Comparison of ENCODE assay signal across 12 cellular contexts in the genomic region with DNA sequence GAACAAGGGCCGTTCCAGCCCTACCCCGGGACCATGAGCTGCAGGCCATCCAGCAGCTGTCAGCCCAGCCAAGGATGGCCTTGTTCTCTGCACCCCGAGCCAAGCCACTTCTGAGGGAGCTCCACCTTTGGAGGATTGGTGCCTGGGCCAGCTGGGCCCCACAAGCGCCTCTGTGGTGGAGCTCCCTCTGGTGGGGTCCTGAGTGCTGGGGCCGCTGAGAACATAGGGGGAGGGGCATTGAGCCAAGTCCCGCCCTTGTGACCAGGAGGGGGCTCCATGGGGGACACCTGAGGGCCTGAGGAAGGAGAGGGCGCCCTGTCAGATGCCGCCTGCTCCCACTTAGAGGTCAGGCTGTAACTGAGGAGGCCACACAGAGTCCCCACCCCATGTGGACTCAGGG. TPM values are rescaled to one million over a fixed set of nuclear protein-coding genes. Genes with fewer than 3 reads are reported as not detected.
A peak's percentile ranks its signal among the peaks of the same experiment; 100 is the strongest.
DNase-seq lines count a peak whose midpoint lies in the region; ATAC-seq and TF ChIP-seq lines count a peak whose summit lies in the region.
"Had no signal": no experiment of that assay in that cellular context is flagged by ENCODE, and none has a peak within 500 bp of the region (broad histone marks: within the 10 kb centered on the region; RNA-seq: fewer than 3 reads in every experiment).

No MANE protein-coding gene starts in this region.

- BruUV-seq in Caco-2 (replicated peaks; lab: Mats Ljungman, UMichigan) (no TSS peak), OCI-LY7 (replicated peaks; lab: Mats Ljungman, UMichigan) (no TSS peak)

- no peaks in the 10 kb centered on the region; the same call in 1 of the 2 replicates for H4K20me1 ChIP-seq in OCI-LY7 (ENCODE audit: insufficient read depth, low read length)

- peaks cover 10% of the 10 kb centered on the region for H3K9me3 Mint-ChIP-seq in Caco-2 (ENCODE audit: unreplicated experiment)
- H3K9me3 Mint-ChIP-seq in activated CD4-positive, alpha-beta T cell treated with anti-CD3 and anti-CD28 coated beads, Interleukin-2, amount 10 ng/mL, durations not matched to agents 24 days and 14 days: no peaks in the 10 kb centered on the region
- H3K9me3 Mint-ChIP-seq: central memory CD8-positive, alpha-beta T cell had no signal

- POLR2A ChIA-PET in Caco-2 (lab: Charles Lee): no interaction called here
- POLR2A ChIA-PET in OCI-LY7 (lab: Charles Lee): no interaction called here

- no peaks in the 10 kb centered on the region for H3K36me3 ChIP-seq in Caco-2 (ENCODE audit: control insufficient read depth, insufficient read depth, low read length)
- H3K36me3 ChIP-seq in OCI-LY7 (ENCODE audit: insufficient read depth, low read length): no peaks in the 10 kb centered on the region
- H3K36me3 ChIP-seq in psoas muscle (ENCODE audit: insufficient read depth in 1 of 2, low read depth in 1 of 2): no peaks in the 10 kb centered on the region
- H3K36me3 ChIP-seq: right atrium auricular region had no signal

- no peak overlapping the region for H3K4me3 Mint-ChIP-seq in Caco-2 (ENCODE audit: unreplicated experiment)
- H3K4me3 Mint-ChIP-seq in activated CD4-positive, alpha-beta T cell treated with anti-CD3 and anti-CD28 coated beads, Interleukin-2, amount 10 ng/mL, durations not matched to agents 24 days and 14 days: no peak overlapping the region
- H3K4me3 Mint-ChIP-seq: central memory CD8-positive, alpha-beta T cell had no signal

- H3K36me3 Mint-ChIP-seq in Caco-2 (ENCODE audit: insufficient read depth, unreplicated experiment): peaks cover 20% of the 10 kb centered on the region
- peaks cover 5% of the 10 kb centered on the region for H3K36me3 Mint-ChIP-seq in activated CD4-positive, alpha-beta T cell treated with anti-CD3 and anti-CD28 coated beads, Interleukin-2, amount 10 ng/mL, durations not matched to agents 24 days and 14 days (ENCODE audit: low read depth)

- H3K27me3 Mint-ChIP-seq in Caco-2 (ENCODE audit: insufficient read depth, unreplicated experiment): peaks cover 32% of the 10 kb centered on the region
- peaks cover 34% of the 10 kb centered on the region for H3K27me3 Mint-ChIP-seq in activated CD4-positive, alpha-beta T cell treated with anti-CD3 and anti-CD28 coated beads, Interleukin-2, amount 10 ng/mL, durations not matched to agents 24 days and 14 days

- no peak for ATAC-seq in psoas muscle

- DNase-seq in Caco-2 (peak in 1 of 2 experiments; percentile 67), GM13976 (ENCODE audit: low spot score) (no peak), OCI-LY7 (ENCODE audit: low spot score) (peak; percentile 35), fibroblast of villous mesenchyme (ENCODE audit: low read depth) (no peak), psoas muscle (no peak), NCI-H2081 treated with DMSO at 0.1 percent for 48 hours (lab: John Stamatoyannopoulos, UW) (no peak), kidney glomerular epithelial cell (lab: John Stamatoyannopoulos, UW) (no peak)
- no peak for DNase-seq in activated CD4-positive, alpha-beta T cell treated with anti-CD3 and anti-CD28 coated beads, Interleukin-2, amount 10 ng/mL, durations not matched to agents 24 days and 14 days
- DNase-seq: NCI-H446 treated with DMSO at 0.1 percent for 48 hours had no signal

- intact Hi-C loops in Caco-2 (cut with micrococcal nuclease; ENCODE audit: unreplicated experiment) (loop anchor here (5.0 kb wide), 1 partner anchor 55 kb away; no protein-coding TSS in a partner anchor), OCI-LY7 (cut with micrococcal nuclease; ENCODE audit: unreplicated experiment) (no loop called here), psoas muscle (cut with DNase I) (no loop called here)
- intact Hi-C loops in activated CD4-positive, alpha-beta T cell treated with anti-CD3 and anti-CD28 coated beads, Interleukin-2, amount 10 ng/mL, durations not matched to agents 24 days and 14 days (cut with micrococcal nuclease): no loop called here

- no peaks in the 10 kb centered on the region for H3K9me2 ChIP-seq in OCI-LY7 (ENCODE audit: insufficient read depth, low read length)

- H2AFZ ChIP-seq in OCI-LY7 (ENCODE audit: low read length): no peak overlapping the region

- H3K9me3 ChIP-seq in Caco-2: 0 out of 2 replicates have a peak, but pooled peaks cover 3% of the 10 kb centered on the region
- no peaks in the 10 kb centered on the region for H3K9me3 ChIP-seq in OCI-LY7 (ENCODE audit: low read length)
- no peaks in the 10 kb centered on the region for H3K9me3 ChIP-seq in psoas muscle
- H3K9me3 ChIP-seq: right atrium auricular region had no signal

- H3K4me2 ChIP-seq in OCI-LY7 (ENCODE audit: low read length): no peak overlapping the region

- H3K27ac ChIP-seq in OCI-LY7 (ENCODE audit: low read depth, low read length, poor library complexity, severe bottlenecking): no peak overlapping the region
- no peak overlapping the region for H3K27ac ChIP-seq in psoas muscle
- H3K27ac ChIP-seq: right atrium auricular region had no signal

- peaks cover 6% of the 10 kb centered on the region for H3K4me1 Mint-ChIP-seq in Caco-2 (ENCODE audit: low read depth, unreplicated experiment)
- H3K4me1 Mint-ChIP-seq in activated CD4-positive, alpha-beta T cell treated with anti-CD3 and anti-CD28 coated beads, Interleukin-2, amount 10 ng/mL, durations not matched to agents 24 days and 14 days: peaks cover 3% of the 10 kb centered on the region

- in situ Hi-C loops in GM13976 (cut with MboI; ENCODE audit: low sequenced_read_pairs, unreplicated experiment): no loop called here

- TF ChIP-seq CTCF in Caco-2 (IDR thresholded peaks at IDR 0.05; ENCODE audit: insufficient read depth in 1 of 2, low read depth in 1 of 2, low read length in 1 of 2, severe bottlenecking in 1 of 2, unreplicated experiment in 1 of 2) (peak; percentile 52 to 66), GM13976 (IDR thresholded peaks at IDR 0.05; ENCODE audit: borderline replicate concordance, control extremely low read depth, extremely low read depth, insufficient read depth, missing control alignments) (peak; percentile 12), OCI-LY7 (conservative IDR thresholded peaks at IDR 0.05; ENCODE audit: low read length) (peak; percentile 56), fibroblast of villous mesenchyme (IDR thresholded peaks at IDR 0.05; ENCODE audit: insufficient read depth, low read depth, low read length) (peak; percentile 20), psoas muscle (IDR thresholded peaks at IDR 0.05) (no peak)

- CTCF ChIA-PET in Caco-2 (lab: Charles Lee) (interaction anchor here (0.8 to 1.6 kb wide), 7 partner anchors 61 to 200 kb away, joined by 3 to 14 read pairs (median 3); no protein-coding TSS in a partner anchor), OCI-LY7 (lab: Charles Lee; ENCODE audit: unreplicated experiment) (no interaction called here)

- no peaks in the 10 kb centered on the region for H3K79me2 ChIP-seq in OCI-LY7 (ENCODE audit: insufficient read depth, low read depth, low read length)

- 37 to 45% (median 41%) methylated on average over 7 to 8 of the region's 8 CpGs for WGBS in psoas muscle, 3 donors

- no peak overlapping the region for H3K27ac Mint-ChIP-seq in Caco-2 (ENCODE audit: unreplicated experiment)
- H3K27ac Mint-ChIP-seq in activated CD4-positive, alpha-beta T cell treated with anti-CD3 and anti-CD28 coated beads, Interleukin-2, amount 10 ng/mL, durations not matched to agents 24 days and 14 days: no peak overlapping the region

- H3K27me3 ChIP-seq in Caco-2 (replicated peaks; ENCODE audit: control insufficient read depth, insufficient read depth, low read length): peaks cover 7% of the 10 kb centered on the region; the same call in 1 of the 2 replicates
- peaks cover 0 to 86% (median 46%) of the 10 kb centered on the region in 3 donors for H3K27me3 ChIP-seq in psoas muscle (ENCODE audit: insufficient read depth in 3 of 3, low read length in 2 of 3)

- no peak overlapping the region for H3K4me3 ChIP-seq in Caco-2 (ENCODE audit: low read depth, low read length)
- H3K4me3 ChIP-seq in OCI-LY7 (ENCODE audit: low read depth, low read length, poor library complexity, severe bottlenecking): no peak overlapping the region
- no peak overlapping the region for H3K4me3 ChIP-seq in fibroblast of villous mesenchyme (ENCODE audit: low read depth, low read length)
- H3K4me3 ChIP-seq in psoas muscle: no peak overlapping the region
- H3K4me3 ChIP-seq: lung, right atrium auricular region had no signal

- H3K4me1 ChIP-seq in Caco-2 (peaks cover 30% of the 10 kb centered on the region), OCI-LY7 (ENCODE audit: insufficient read depth, low read length, poor library complexity, severe bottlenecking) (no peaks in the 10 kb centered on the region), psoas muscle (peaks cover 3% of the 10 kb centered on the region)

RNA-seq across cellular contexts. Expression of a gene that starts 43.2 kb away (rescaled TPM):
- total RNA-seq in Caco-2 (2022) (184 and 196 TPM in 2 replicates), OCI-LY7 (2022) (42.3 and 42.7 TPM in 2 replicates), fibroblast of villous mesenchyme (24.8 and 30.7 TPM in 2 replicates), psoas muscle (10 to 100 TPM; 36.0 to 52.1 (median 48.0) TPM)
- total RNA-seq in OCI-LY7 (2014; rRNA removed; shearing (Covaris generic)): 26.7 and 31.3 TPM in 2 replicates
- 10 to 100 TPM; 27.4 to 51.8 (median 28.9) TPM for polyA plus RNA-seq in psoas muscle
- total RNA-seq in activated CD4-positive, alpha-beta T cell treated with anti-CD3 and anti-CD28 coated beads, Interleukin-2, amount 10 ng/mL, durations not matched to agents 24 days and 14 days: 44.5 and 48.6 TPM in 2 replicates
